In genomic region chr16:87686697-87687570, GRCh38 we compare ENCODE assay signal across 24 cellular contexts.
DNase-seq lines count a peak whose midpoint lies in the region; ATAC-seq, FAIRE-seq and TF ChIP-seq lines count a peak whose summit lies in the region.
"Had no signal": no experiment of that assay in that cellular context is flagged by ENCODE, and none has a peak within 500 bp of the region (broad histone marks: within the 10 kb centered on the region; RNA-seq: fewer than 3 reads in every experiment).

No MANE protein-coding gene starts in this region.

- H3K36me3 ChIP-seq in BE2C, result no peaks in the 10 kb centered on the region
- H3K36me3 ChIP-seq in GM23248 (ENCODE audit: low read depth), result no peaks in the 10 kb centered on the region
- no peaks in the 10 kb centered on the region for H3K36me3 ChIP-seq in K562 (ENCODE audit: control insufficient read depth, insufficient read depth, low read length)
- no peaks in the 10 kb centered on the region for H3K36me3 ChIP-seq in HAP-1 (replicated peaks)
- H3K36me3 ChIP-seq: ascending aorta, neural progenitor cell, Peyer's patch, spleen had no signal

- no peak for TF ChIP-seq RAD21 in K562 (CRISPR knock-in tag; conservative IDR thresholded peaks at IDR 0.05 in 1 of 2, IDR thresholded peaks at IDR 0.05 in 1 of 2)

- CTCF ChIA-PET in K562 (lab: Yijun Ruan, JAX; ENCODE audit: low intra/inter-chr PET ratio), result no interaction called here

- BruUV-seq in K562 (replicated peaks; lab: Mats Ljungman, UMichigan), result no TSS peak

- no peak overlapping the region for H3K27ac ChIP-seq in GM23248
- no peak overlapping the region for H3K27ac ChIP-seq in K562 (ENCODE audit: extremely low read depth, low read depth, low read length)
- H3K27ac ChIP-seq: ascending aorta, hepatocyte, neural progenitor cell, Peyer's patch, SK-N-MC, spleen had no signal

- no peak for TF ChIP-seq CTCF in BE2C (IDR thresholded peaks at IDR 0.05; ENCODE audit: low read depth, low read length)
- no peak for TF ChIP-seq CTCF in K562 (IDR thresholded peaks at IDR 0.05 in 2 of 3, conservative IDR thresholded peaks at IDR 0.05 in 1 of 3; ENCODE audit: insufficient read depth in 2 of 3, low read depth in 1 of 3, low read length in 3 of 3)

- H3K4me2 ChIP-seq in GM23248 (ENCODE audit: unreplicated experiment) (no peak overlapping the region), K562 (ENCODE audit: insufficient read depth, low read length) (no peak overlapping the region)
- H3K4me2 ChIP-seq: hepatocyte, neural progenitor cell had no signal

- H3K9me1 ChIP-seq in K562 (ENCODE audit: control insufficient read depth, insufficient read depth, low read length), result no peaks in the 10 kb centered on the region

- no peaks in the 10 kb centered on the region for H3K9me3 ChIP-seq in BE2C
- H3K9me3 ChIP-seq in GM23248 (ENCODE audit: low read depth), result no peaks in the 10 kb centered on the region
- no peaks in the 10 kb centered on the region for H3K9me3 ChIP-seq in K562 (replicated peaks; ENCODE audit: control insufficient read depth, insufficient read depth, low read depth, low read length)
- no peaks in the 10 kb centered on the region for H3K9me3 ChIP-seq in HAP-1
- H3K9me3 ChIP-seq: ascending aorta, mucosa of descending colon, Peyer's patch, spleen had no signal

- intact Hi-C loops in K562 (cut with micrococcal nuclease), result no loop called here

- no peaks in the 10 kb centered on the region for H3K4me1 ChIP-seq in BE2C
- peaks cover 5% of the 10 kb centered on the region for H3K4me1 ChIP-seq in GM23248 (ENCODE audit: insufficient read depth)
- peaks cover 0 to 51% of the 10 kb centered on the region in 2 experiments; a peak in 2 of 5 replicates for H3K4me1 ChIP-seq in K562 (replicated peaks in 1 of 2; ENCODE audit: control insufficient read depth in 2 of 2, insufficient read depth in 2 of 2, low read length in 2 of 2)
- no peaks in the 10 kb centered on the region for H3K4me1 ChIP-seq in HAP-1
- H3K4me1 ChIP-seq: neural progenitor cell, Peyer's patch had no signal

- no peak overlapping the region for H3K4me3 ChIP-seq in BE2C (ENCODE audit: low read depth, low read length)
- no peak overlapping the region for H3K4me3 ChIP-seq in GM23248
- H3K4me3 ChIP-seq in K562, result no peak overlapping the region
- no peak overlapping the region for H3K4me3 ChIP-seq in HAP-1
- H3K4me3 ChIP-seq: ascending aorta, hepatocyte, mucosa of descending colon, neural progenitor cell, Peyer's patch, SK-N-MC, spleen had no signal

- POLR2A ChIA-PET in K562 (lab: Yijun Ruan, JAX), result interaction anchor here (0.8 kb wide), 2 partner anchors 79 to 892 kb away, joined by 3 to 4 read pairs; partner anchors contain the start of gene KLHDC4

- H4K20me1 ChIP-seq in GM23248 (ENCODE audit: insufficient read depth) (no peaks in the 10 kb centered on the region), K562 (replicated peaks; ENCODE audit: control insufficient read depth, insufficient read depth, low read length) (peaks cover 10% of the 10 kb centered on the region)

- H3K27me3 ChIP-seq in BE2C (no peaks in the 10 kb centered on the region), GM23248 (replicated peaks; ENCODE audit: insufficient read depth) (peaks cover 13% of the 10 kb centered on the region), K562 (ENCODE audit: control insufficient read depth in 2 of 2, insufficient read depth in 2 of 2, low read length in 2 of 2) (peaks cover 22 to 69% of the 10 kb centered on the region in 2 experiments; a peak in 4 of 5 replicates), HAP-1 (ENCODE audit: low read depth) (no peaks in the 10 kb centered on the region)
- H3K27me3 ChIP-seq: ascending aorta, hepatocyte, neural progenitor cell, Peyer's patch had no signal

- WGBS in GM23248 (ENCODE audit: low coverage in 1 of 2, low lambda C conversion rate in 2 of 2, missing lambda C conversion rate in 2 of 2), 2 experiments, result 20 to 21% methylated on average over 26 of the region's 30 CpGs
- WGBS in K562 (ENCODE audit: insufficient coverage, low coverage, missing lambda C conversion rate), result 15% methylated on average over 27 of the region's 30 CpGs

- FAIRE-seq in K562 (lab: Jason Lieb, UNC), result no peak

- H3K9ac ChIP-seq in GM23248 (no peak overlapping the region), K562 (ENCODE audit: insufficient read depth in 1 of 2, low read depth in 2 of 2, low read length in 2 of 2) (no peak overlapping the region)
- H3K9ac ChIP-seq: neural progenitor cell had no signal

- DNase-seq in BE2C (peak; percentile 56), GM23248 (peak; percentile 64), K562 (ENCODE audit: extremely low read depth in 1 of 4, low spot score in 3 of 4) (no peak), myocyte (ENCODE audit: low read depth) (peak; percentile 5), dermis blood vessel endothelial cell (no peak), cerebellar nuclear complex (lab: John Stamatoyannopoulos, UW) (no peak), HAP-1 (ENCODE audit: low spot score in 2 of 2) (no peak)
- DNase-seq: activated CD4-positive, alpha-beta T cell treated with anti-CD3 and anti-CD28 coated beads, Interleukin-2, amount 50 U/mL, for 48 hours; activated naive CD4-positive, alpha-beta T cell treated with anti-CD3 and anti-CD28 coated beads, Interleukin-2, amount 10 ng/mL, durations not matched to agents 7 days and 5 days; activated T-cell treated with anti-CD3 and anti-CD28 coated beads, Interleukin-2, amount 50 U/mL, for 1 hour; Calu3; HFFc6; left ventricle myocardium superior; mucosa of descending colon; NCI-H187; NCI-H345; Peyer's patch; spleen; stimulated activated CD4-positive, alpha-beta T cell treated with anti-CD3 and anti-CD28 coated beads, Interleukin-4, amount 100 ng/mL, for 4 hours; stimulated activated naive CD8-positive, alpha-beta T cell treated with anti-CD3 and anti-CD28 coated beads, Interleukin-15, amount 100 ng/mL, for 72 hours had no signal

- H2AFZ ChIP-seq in GM23248, result no peak overlapping the region
- no peak overlapping the region for H2AFZ ChIP-seq in K562 (ENCODE audit: low read depth, low read length)
- H2AFZ ChIP-seq: hepatocyte, neural progenitor cell had no signal

- no peaks in the 10 kb centered on the region for H3K9me2 ChIP-seq in GM23248 (ENCODE audit: insufficient read depth)

- no peak for ATAC-seq in K562
- ATAC-seq: left ventricle myocardium superior; mucosa of descending colon; stimulated activated naive CD8-positive, alpha-beta T cell treated with anti-CD3 and anti-CD28 coated beads, Interleukin-15, amount 100 ng/mL, for 72 hours had no signal

- no peaks in the 10 kb centered on the region for H3K79me2 ChIP-seq in GM23248 (ENCODE audit: insufficient read depth)
- no peaks in the 10 kb centered on the region for H3K79me2 ChIP-seq in K562 (ENCODE audit: control insufficient read depth, insufficient read depth, low read length)
- H3K79me2 ChIP-seq: hepatocyte had no signal

- TF ChIP-seq EP300 in K562 (IDR thresholded peaks at IDR 0.05; ENCODE audit: low read length), result no peak

- no peak for TF ChIP-seq POLR2A in K562 (conservative IDR thresholded peaks at IDR 0.05)

- no peaks in the 10 kb centered on the region for H3F3A ChIP-seq in GM23248 (ENCODE audit: insufficient read depth)

- in situ Hi-C loops in GM23248 (cut with MboI), result no loop called here
- in situ Hi-C loops in K562 (cut with MboI), result no loop called here
- in situ Hi-C loops in HAP-1 (cut with MboI; ENCODE audit: low sequenced_read_pairs), result no loop called here

TF ChIP-seq in K562, 482 proteins besides CTCF, POLR2A, EP300 and RAD21:
- TF ChIP-seq POLR2G (IDR thresholded peaks at IDR 0.05; ENCODE audit: low read depth, low read length) (peak; percentile 13; the same call in 1 of the 2 replicates), ZNF217 (CRISPR knock-in tag; IDR thresholded peaks at IDR 0.05) (no peak)

Comparison
In these comparisons a context has a peak if more than half of its experiments do, and no peak if none do; other contexts are left out.
1. DNase-seq: peak in BE2C (single experiment), GM23248 (single experiment) and myocyte (single experiment); none in K562 (0 of 4), dermis blood vessel endothelial cell (single experiment), cerebellar nuclear complex (0 of 2) and HAP-1 (0 of 2).